In the genomic region with DNA sequence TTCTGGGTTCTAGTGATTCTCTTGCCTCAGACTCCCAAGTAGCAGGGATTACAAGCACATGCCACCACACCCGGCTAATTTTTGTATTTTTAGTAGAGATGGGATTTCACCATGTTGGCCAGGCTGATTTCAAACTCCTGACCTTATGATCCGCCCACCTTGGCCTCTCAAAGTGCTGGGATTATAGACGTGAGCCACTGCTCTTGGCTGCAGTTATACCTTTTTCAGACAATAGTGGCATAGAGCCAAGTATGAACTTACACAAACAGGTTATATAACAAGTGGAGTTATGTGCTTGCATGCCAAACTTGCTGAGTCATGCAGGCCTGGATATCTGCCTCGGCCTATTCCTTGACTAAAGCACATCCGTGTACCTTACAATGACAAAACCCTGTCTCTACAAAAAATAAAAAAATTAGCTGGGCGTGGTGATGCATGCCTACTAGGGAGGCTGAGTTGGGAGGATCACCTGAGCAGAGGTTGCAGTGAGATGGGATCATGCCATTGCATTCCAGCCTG, we compare ENCODE assay signal across 8 cellular contexts. TPM values are rescaled to one million over a fixed set of nuclear protein-coding genes. Genes with fewer than 3 reads are reported as not detected.
DNase-seq lines count a peak whose midpoint lies in the region; ATAC-seq, FAIRE-seq and TF ChIP-seq lines count a peak whose summit lies in the region.
"Not testable (repeated sequence)": the region's sequence is repeated elsewhere in the genome, so short reads cannot be mapped to it uniquely, and the experiment has no call there.

No MANE protein-coding gene starts in this region.

- CTCF ChIA-PET in K562 (lab: Yijun Ruan, JAX; ENCODE audit: low intra/inter-chr PET ratio), result interaction anchor here (0.6 kb wide), 1 partner anchor 838 kb away, joined by 3 read pairs; no protein-coding TSS in a partner anchor

- DNase-seq in A172 (ENCODE audit: low spot score) (peak; percentile 94), GF-D8 (lab: John Stamatoyannopoulos, UW) (peak; percentile 54), NCI-H1105 treated with DMSO at 0.1 percent for 48 hours (lab: John Stamatoyannopoulos, UW) (peak; percentile 8), SHP77 (lab: John Stamatoyannopoulos, UW) (peak; percentile 15 to 53), K562 (ENCODE audit: extremely low read depth in 1 of 4, low spot score in 3 of 4) (peak in 3 of 4 experiments; percentile 6 to 86 (median 17)), fibroblast of the aortic adventitia (ENCODE audit: low read depth) (peak; percentile 99), right lobe of liver (peak; percentile 60 to 64 (median 61)), renal cortical epithelial cell (ENCODE audit: low read depth) (peak; percentile 99)

- TF ChIP-seq EP300 in K562 (IDR thresholded peaks at IDR 0.05; ENCODE audit: low read length), result 0 out of 2 replicates have a peak, but pooled peaks have one; percentile 35

- not testable (repeated sequence) for TF ChIP-seq CTCF in K562 (IDR thresholded peaks at IDR 0.05 in 2 of 3, conservative IDR thresholded peaks at IDR 0.05 in 1 of 3; ENCODE audit: insufficient read depth in 2 of 3, low read depth in 1 of 3, low read length in 3 of 3); fibroblast of the aortic adventitia (IDR thresholded peaks at IDR 0.05; ENCODE audit: insufficient read depth, low read length); right lobe of liver (IDR thresholded peaks at IDR 0.05)

- peak overlapping the region; percentile 21; the same call in 1 of the 2 replicates for H3K4me2 ChIP-seq in K562 (ENCODE audit: insufficient read depth, low read length)

- H4K20me1 ChIP-seq in K562 (replicated peaks; ENCODE audit: control insufficient read depth, insufficient read depth, low read length), result not testable (repeated sequence)

- H2AFZ ChIP-seq in K562 (ENCODE audit: low read depth, low read length), result peak overlapping the region; percentile 74

- not testable (repeated sequence) for H3K4me3 ChIP-seq in K562; fibroblast of the aortic adventitia (ENCODE audit: low read depth, low read length); right lobe of liver

- ATAC-seq in K562 (peak; percentile 83), right lobe of liver (peak; percentile 57 to 92 (median 70))

- intact Hi-C loops in K562 (cut with micrococcal nuclease), result loop anchor here (1.0 kb wide), 1 partner anchor 20 kb away; no protein-coding TSS in a partner anchor
- intact Hi-C loops in right lobe of liver (cut with DNase I), result not testable (repeated sequence)

- in situ Hi-C loops in K562 (cut with MboI), result not testable (repeated sequence)

- H3K9me3 ChIP-seq in K562 (replicated peaks; ENCODE audit: control insufficient read depth, insufficient read depth, low read depth, low read length); right lobe of liver: not testable (repeated sequence)

- not testable (repeated sequence) for H3K27me3 ChIP-seq in K562 (ENCODE audit: control insufficient read depth in 2 of 2, insufficient read depth in 2 of 2, low read length in 2 of 2); right lobe of liver

- WGBS in K562 (ENCODE audit: insufficient coverage, low coverage, missing lambda C conversion rate), result 10% methylated on average over 6 of the region's 6 CpGs
- 26% methylated on average over 6 of the region's 6 CpGs for WGBS in right lobe of liver (ENCODE audit: insufficient coverage, low coverage, low lambda C conversion rate, missing lambda C conversion rate)

- TF ChIP-seq POLR2A in K562 (conservative IDR thresholded peaks at IDR 0.05); right lobe of liver (IDR thresholded peaks at IDR 0.05): not testable (repeated sequence)

- H3K9me1 ChIP-seq in K562 (ENCODE audit: control insufficient read depth, insufficient read depth, low read length), result not testable (repeated sequence)

- not testable (repeated sequence) for H3K4me1 ChIP-seq in K562 (replicated peaks in 1 of 2; ENCODE audit: control insufficient read depth in 2 of 2, insufficient read depth in 2 of 2, low read length in 2 of 2); right lobe of liver

- not testable (repeated sequence) for H3K9ac ChIP-seq in K562 (ENCODE audit: insufficient read depth in 1 of 2, low read depth in 2 of 2, low read length in 2 of 2)

- H3K27ac ChIP-seq in K562 (ENCODE audit: extremely low read depth, low read depth, low read length) (peak overlapping the region; percentile 58; the same call in 2 of the 3 replicates), right lobe of liver (peak overlapping the region in 1 of 3 donors; percentile 18)

- H3K36me3 ChIP-seq in K562 (ENCODE audit: control insufficient read depth, insufficient read depth, low read length); right lobe of liver: not testable (repeated sequence)

- TF ChIP-seq RAD21 in K562 (CRISPR knock-in tag; conservative IDR thresholded peaks at IDR 0.05 in 1 of 2, IDR thresholded peaks at IDR 0.05 in 1 of 2), result not testable (repeated sequence)

- peak; percentile 77 for FAIRE-seq in K562 (lab: Jason Lieb, UNC)

- H3K79me2 ChIP-seq in K562 (ENCODE audit: control insufficient read depth, insufficient read depth, low read length), result not testable (repeated sequence)

- BruUV-seq in K562 (replicated peaks; lab: Mats Ljungman, UMichigan), result not testable (repeated sequence)

- POLR2A ChIA-PET in K562 (lab: Yijun Ruan, JAX), result interaction anchor here (1.1 kb wide), 1 partner anchor 10 kb away, joined by 3 read pairs; no protein-coding TSS in a partner anchor

RNA-seq across cellular contexts. Expression of a gene that starts 47.1 kb away (rescaled TPM):
- total RNA-seq in A172 (2014; rRNA removed; shearing (Covaris generic)), result 9.0 and 16.0 TPM in 2 replicates
- 21.4 and 56.1 TPM in 2 replicates for total RNA-seq in K562 (2011; cell fraction: chromatin; rRNA removed; ENCODE audit: low replicate concordance)
- total RNA-seq in K562 (2011; cell fraction: nucleolus; rRNA removed), result 52.7 and 60.5 TPM in 2 replicates
- 34.7 and 36.8 TPM in 2 replicates for total RNA-seq in K562 (2011; cell fraction: nucleoplasm; rRNA removed)
- total RNA-seq in K562 (2014; rRNA removed) (28.6 and 39.4 TPM in 2 replicates), K562 (2014; rRNA removed; fragmentation: Illumina TruSeq; extraction: Trizol) (23.3 and 25.2 TPM in 2 replicates), K562 (2015; rRNA removed; fragmentation: Illumina TruSeq; extraction: Trizol) (24.1 and 25.6 TPM in 2 replicates), K562 (2021) (32.9 and 34.1 TPM in 2 replicates), fibroblast of the aortic adventitia (ENCODE audit: low replicate concordance) (23.8 and 91.7 TPM in 2 replicates), right lobe of liver (10 to 100 TPM; 10.4 to 15.2 (median 11.5) TPM), renal cortical epithelial cell (20.1 and 26.6 TPM in 2 replicates)
- polyA plus RNA-seq in K562 (2011; rRNA removed) (33.9 and 34.8 TPM in 2 replicates), K562 (2014; fragmentation: Illumina TruSeq; extraction: Trizol) (24.1 and 30.4 TPM in 2 replicates), K562 (2014; fragmentation: Nextera tagmentation; extraction: Ambion mirVana) (1 to 10 TPM; 6.9 TPM), K562 (2014; rRNA removed) (20.2 and 25.5 TPM in 2 replicates)
- 32.7 and 43.1 TPM in 2 replicates for polyA plus RNA-seq in K562 (2011; cell fraction: cytosol; rRNA removed)
- polyA plus RNA-seq in K562 (2011; cell fraction: nucleus; rRNA removed), result 49.0 and 53.6 TPM in 2 replicates
- 28.6 and 59.4 TPM in 2 replicates for polyA plus RNA-seq in K562 (2012)
- polyA minus RNA-seq in K562 (2011; rRNA and poly(A)+ RNA removed), result 24.4 and 28.8 TPM in 2 replicates
- polyA minus RNA-seq in K562 (2011; cell fraction: cytosol; rRNA and poly(A)+ RNA removed), result 15.7 and 18.0 TPM in 2 replicates
- 20.1 and 28.9 TPM in 2 replicates for polyA minus RNA-seq in K562 (2011; cell fraction: nucleus; rRNA and poly(A)+ RNA removed)

RNA-seq across cellular contexts. Expression of a gene that starts 52.4 kb away (rescaled TPM):
- 18.8 and 25.6 TPM in 2 replicates for total RNA-seq in A172 (2014; rRNA removed; shearing (Covaris generic))
- total RNA-seq in K562 (2011; cell fraction: chromatin; rRNA removed; ENCODE audit: low replicate concordance), result 13.4 and 54.6 TPM in 2 replicates
- total RNA-seq in K562 (2011; cell fraction: nucleolus; rRNA removed), result 53.7 and 63.5 TPM in 2 replicates
- 22.3 and 35.1 TPM in 2 replicates for total RNA-seq in K562 (2011; cell fraction: nucleoplasm; rRNA removed)
- total RNA-seq in K562 (2014; rRNA removed) (14.3 and 24.7 TPM in 2 replicates), K562 (2014; rRNA removed; fragmentation: Illumina TruSeq; extraction: Trizol) (5.6 and 7.4 TPM in 2 replicates), K562 (2015; rRNA removed; fragmentation: Illumina TruSeq; extraction: Trizol) (12.2 and 13.0 TPM in 2 replicates), K562 (2021) (18.4 and 18.7 TPM in 2 replicates), fibroblast of the aortic adventitia (ENCODE audit: low replicate concordance) (14.8 and 22.7 TPM in 2 replicates), right lobe of liver (10 to 100 TPM in 2 of 6 experiments, 1 to 10 TPM in 4; 8.0 to 18.9 (median 8.6) TPM), renal cortical epithelial cell (15.1 and 28.7 TPM in 2 replicates)
- polyA plus RNA-seq in K562 (2011; rRNA removed) (14.1 and 15.6 TPM in 2 replicates), K562 (2014; fragmentation: Illumina TruSeq; extraction: Trizol) (17.1 and 20.1 TPM in 2 replicates), K562 (2014; fragmentation: Nextera tagmentation; extraction: Ambion mirVana) (under 1 TPM; 0.13 to 0.31 TPM), K562 (2014; rRNA removed) (19.3 and 21.7 TPM in 2 replicates)
- 19.2 and 44.4 TPM in 2 replicates for polyA plus RNA-seq in K562 (2011; cell fraction: cytosol; rRNA removed)
- polyA plus RNA-seq in K562 (2011; cell fraction: nucleus; rRNA removed), result 10.1 and 19.3 TPM in 2 replicates
- 14.7 and 17.3 TPM in 2 replicates for polyA plus RNA-seq in K562 (2012)
- 15.1 and 20.5 TPM in 2 replicates for polyA minus RNA-seq in K562 (2011; rRNA and poly(A)+ RNA removed)
- 12.4 and 16.3 TPM in 2 replicates for polyA minus RNA-seq in K562 (2011; cell fraction: cytosol; rRNA and poly(A)+ RNA removed)
- 27.5 and 33.1 TPM in 2 replicates for polyA minus RNA-seq in K562 (2011; cell fraction: nucleus; rRNA and poly(A)+ RNA removed)

RNA-seq across cellular contexts. Expression of a gene that starts 58.5 kb away (rescaled TPM):
- 0.41 and 0.67 TPM in 2 replicates for total RNA-seq in A172 (2014; rRNA removed; shearing (Covaris generic))
- total RNA-seq in K562 (2011; cell fraction: chromatin; rRNA removed; ENCODE audit: low replicate concordance), result 16.8 and 18.1 TPM in 2 replicates
- total RNA-seq in K562 (2011; cell fraction: nucleolus; rRNA removed), result 10.0 and 13.7 TPM in 2 replicates
- 8.5 and 10.4 TPM in 2 replicates for total RNA-seq in K562 (2011; cell fraction: nucleoplasm; rRNA removed)
- total RNA-seq in K562 (2014; rRNA removed), result 2.6 and 4.2 TPM in 2 replicates
- total RNA-seq in K562 (2014; rRNA removed; fragmentation: Illumina TruSeq; extraction: Trizol), result 2.9 and 3.8 TPM in 2 replicates
- total RNA-seq in K562 (2015; rRNA removed; fragmentation: Illumina TruSeq; extraction: Trizol), result 3.4 and 3.5 TPM in 2 replicates
- total RNA-seq in K562 (2021), result 3.0 and 4.2 TPM in 2 replicates
- 3.8 and 4.3 TPM in 2 replicates for polyA plus RNA-seq in K562 (2011; rRNA removed)
- 2.1 and 3.3 TPM in 2 replicates for polyA plus RNA-seq in K562 (2011; cell fraction: cytosol; rRNA removed)
- 7.7 and 15.6 TPM in 2 replicates for polyA plus RNA-seq in K562 (2011; cell fraction: nucleus; rRNA removed)
- 3.0 and 7.5 TPM in 2 replicates for polyA plus RNA-seq in K562 (2012)
- polyA plus RNA-seq in K562 (2014; fragmentation: Illumina TruSeq; extraction: Trizol), result 4.0 and 5.7 TPM in 2 replicates
- 1 to 10 TPM; 1.3 to 1.6 TPM for polyA plus RNA-seq in K562 (2014; fragmentation: Nextera tagmentation; extraction: Ambion mirVana)
- 4.6 and 5.6 TPM in 2 replicates for polyA plus RNA-seq in K562 (2014; rRNA removed)
- 2.5 and 2.6 TPM in 2 replicates for polyA minus RNA-seq in K562 (2011; rRNA and poly(A)+ RNA removed)
- 1.3 and 2.9 TPM in 2 replicates for polyA minus RNA-seq in K562 (2011; cell fraction: cytosol; rRNA and poly(A)+ RNA removed)
- polyA minus RNA-seq in K562 (2011; cell fraction: nucleus; rRNA and poly(A)+ RNA removed), result 3.0 and 3.3 TPM in 2 replicates
- total RNA-seq in fibroblast of the aortic adventitia (ENCODE audit: low replicate concordance), result 1.3 and 2.9 TPM in 2 replicates
- 1 to 10 TPM; 1.6 to 2.3 (median 2.0) TPM for total RNA-seq in right lobe of liver
- total RNA-seq in renal cortical epithelial cell, result 1.6 and 3.6 TPM in 2 replicates

Comparison
In these comparisons a context has a peak if more than half of its experiments do, and no peak if none do; other contexts are left out.
1. DNase-seq: peak in every context shown above with its lines; median percentile 99 in fibroblast of the aortic adventitia; 99 in renal cortical epithelial cell; 94 in A172; 61 in right lobe of liver; 54 in GF-D8; 34 in SHP77; 17 in K562; 8 in NCI-H1105 treated with DMSO at 0.1 percent for 48 hours.